Comparison of ENCODE assay signal across 13 cellular contexts in genomic region chr10:74963549-74963948, GRCh38.
DNase-seq lines count a peak whose midpoint lies in the region; ATAC-seq and TF ChIP-seq lines count a peak whose summit lies in the region.
"Had no signal": no experiment of that assay in that cellular context is flagged by ENCODE, and none has a peak within 500 bp of the region (broad histone marks: within the 10 kb centered on the region; RNA-seq: fewer than 3 reads in every experiment).

No MANE protein-coding gene starts in this region.

- peak overlapping the region; percentile 1 for H3K27ac Mint-ChIP-seq in central memory CD8-positive, alpha-beta T cell (ENCODE audit: low read depth)

- no peak overlapping the region for H3K4me3 Mint-ChIP-seq in central memory CD8-positive, alpha-beta T cell
- H3K4me3 Mint-ChIP-seq: nephron, WTC11 had no signal

- H3K36me3 Mint-ChIP-seq in central memory CD8-positive, alpha-beta T cell (ENCODE audit: insufficient read depth), result peaks cover 5% of the 10 kb centered on the region

- H3K27me3 Mint-ChIP-seq in central memory CD8-positive, alpha-beta T cell, result no peaks in the 10 kb centered on the region

- peak; percentile 55 for ATAC-seq in GM19455 (IDR thresholded peaks at IDR 0.05; ENCODE audit: unreplicated experiment)
- ATAC-seq in HG03280 (IDR thresholded peaks at IDR 0.05; ENCODE audit: unreplicated experiment), result peak; percentile 63
- ATAC-seq in central memory CD8-positive, alpha-beta T cell (replicated peaks; ENCODE audit: extremely low read depth, poor library complexity, severe bottlenecking), result no peak
- ATAC-seq: WTC11 had no signal

- TF ChIP-seq CTCF in GM13976 (IDR thresholded peaks at IDR 0.05; ENCODE audit: borderline replicate concordance, control extremely low read depth, extremely low read depth, insufficient read depth, missing control alignments), result no peak

- H3K9me3 Mint-ChIP-seq in central memory CD8-positive, alpha-beta T cell, result no peaks in the 10 kb centered on the region
- H3K9me3 Mint-ChIP-seq: nephron had no signal

- peaks cover 16% of the 10 kb centered on the region for H3K4me1 Mint-ChIP-seq in central memory CD8-positive, alpha-beta T cell

- DNase-seq in GM13976 (ENCODE audit: low spot score) (peak; percentile 61), foreskin melanocyte (no peak), anterior cingulate cortex (lab: John Stamatoyannopoulos, UW) (no peak), cerebellum (ENCODE audit: low spot score) (no peak)
- DNase-seq in central memory CD8-positive, alpha-beta T cell (ENCODE audit: low spot score in 2 of 2), result no peak
- DNase-seq in stimulated activated CD4-positive, alpha-beta T cell treated with anti-CD3 and anti-CD28 coated beads, Interleukin-15, amount 100 ng/mL, for 24 hours, result no peak
- DNase-seq: cortex of kidney, islet precursor cell, NCI-H146 had no signal

- in situ Hi-C loops in GM13976 (cut with MboI; ENCODE audit: low sequenced_read_pairs, unreplicated experiment), result no loop called here
